1 cellular context compared by ENCODE assay signal in the genomic region with DNA sequence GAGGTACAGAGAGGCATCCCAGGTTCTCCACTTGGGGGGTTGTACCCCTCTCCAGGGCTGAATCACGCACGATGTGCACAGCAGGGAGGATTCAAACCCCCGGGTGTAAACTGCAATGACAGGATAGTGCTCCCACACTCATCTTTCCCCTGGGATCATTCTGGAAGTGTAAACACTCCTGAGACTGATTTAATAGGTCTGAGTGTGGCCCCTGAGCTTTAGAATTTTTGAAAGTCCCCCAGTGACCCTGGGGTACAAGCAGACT.
TF ChIP-seq lines count a peak whose summit lies in the region.

No MANE protein-coding gene starts in this region.

TF ChIP-seq in HCT116, 20 proteins besides CTCF, POLR2A, EP300 and RAD21 (continued from another document):
- TF ChIP-seq YY1 (IDR thresholded peaks at IDR 0.05; ENCODE audit: extremely low read depth, insufficient replicate concordance, low read depth, low read length), result no peak
- TF ChIP-seq, protein P1, sequence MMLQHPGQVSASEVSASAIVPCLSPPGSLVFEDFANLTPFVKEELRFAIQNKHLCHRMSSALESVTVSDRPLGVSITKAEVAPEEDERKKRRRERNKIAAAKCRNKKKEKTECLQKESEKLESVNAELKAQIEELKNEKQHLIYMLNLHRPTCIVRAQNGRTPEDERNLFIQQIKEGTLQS (IDR thresholded peaks at IDR 0.05), result no peak
- TF ChIP-seq ZFX (IDR thresholded peaks at IDR 0.05), result no peak
- TF ChIP-seq JUND (IDR thresholded peaks at IDR 0.05), result no peak
- no peak for TF ChIP-seq EGR1 (IDR thresholded peaks at IDR 0.05; ENCODE audit: low read depth)
- no peak for TF ChIP-seq FOSL1 (IDR thresholded peaks at IDR 0.05; ENCODE audit: low read depth)
- no peak for TF ChIP-seq REST (IDR thresholded peaks at IDR 0.05; ENCODE audit: low read depth)
- TF ChIP-seq ZNF274 (IDR thresholded peaks at IDR 0.05; ENCODE audit: low read depth, low read length), result no peak
- TF ChIP-seq EZH2 (IDR thresholded peaks at IDR 0.05), result no peak
- TF ChIP-seq POLR2AphosphoS5 (IDR thresholded peaks at IDR 0.05; ENCODE audit: low read depth, low read length), result no peak
- no peak for TF ChIP-seq SP1 (IDR thresholded peaks at IDR 0.05; ENCODE audit: low read depth)
- no peak for TF ChIP-seq ZBTB33 (IDR thresholded peaks at IDR 0.05; ENCODE audit: extremely low read depth, insufficient replicate concordance, low read length)
- no peak for TF ChIP-seq CEBPB (IDR thresholded peaks at IDR 0.05; ENCODE audit: low read depth)
- TF ChIP-seq TCF7L2 (IDR thresholded peaks at IDR 0.05; ENCODE audit: borderline replicate concordance, extremely low read depth, insufficient read depth, insufficient read length), result no peak
